1 cellular context compared by ENCODE assay signal in genomic region chr15:63554337-63554927, GRCh38.
TF ChIP-seq lines count a peak whose summit lies in the region.

No MANE protein-coding gene starts in this region.

TF ChIP-seq in H1, 55 proteins besides CTCF, POLR2A, EP300 and RAD21 (continued from another document):
- TF ChIP-seq ATF2 (IDR thresholded peaks at IDR 0.05; ENCODE audit: low read length) (no peak), CEBPB (IDR thresholded peaks at IDR 0.05; ENCODE audit: low read depth, low read length) (no peak), JUND (IDR thresholded peaks at IDR 0.05; ENCODE audit: low read length) (no peak), CHD2 (IDR thresholded peaks at IDR 0.05; ENCODE audit: low read length) (no peak), ASH2L (IDR thresholded peaks at IDR 0.05; ENCODE audit: low read length) (no peak), SIRT6 (IDR thresholded peaks at IDR 0.05; ENCODE audit: low read length) (no peak), CHD7 (IDR thresholded peaks at IDR 0.05; ENCODE audit: insufficient replicate concordance, low read length) (no peak), KDM5A (IDR thresholded peaks at IDR 0.05; ENCODE audit: low read length) (no peak), POLR2AphosphoS5 (IDR thresholded peaks at IDR 0.05; ENCODE audit: low read depth, low read length) (no peak), RFX5 (IDR thresholded peaks at IDR 0.05; ENCODE audit: borderline replicate concordance, low read depth, low read length) (no peak), CTBP2 (IDR thresholded peaks at IDR 0.05; ENCODE audit: borderline replicate concordance, insufficient read depth, insufficient read length, low read length) (no peak), BACH1 (IDR thresholded peaks at IDR 0.05; ENCODE audit: low read length) (no peak), SRF (IDR thresholded peaks at IDR 0.05; ENCODE audit: low read depth, low read length) (no peak), MAFK (IDR thresholded peaks at IDR 0.05; ENCODE audit: low read depth, low read length) (no peak), E2F6 (IDR thresholded peaks at IDR 0.05) (no peak), SP2 (IDR thresholded peaks at IDR 0.05; ENCODE audit: low read length) (no peak)
- TF ChIP-seq, protein P1, sequence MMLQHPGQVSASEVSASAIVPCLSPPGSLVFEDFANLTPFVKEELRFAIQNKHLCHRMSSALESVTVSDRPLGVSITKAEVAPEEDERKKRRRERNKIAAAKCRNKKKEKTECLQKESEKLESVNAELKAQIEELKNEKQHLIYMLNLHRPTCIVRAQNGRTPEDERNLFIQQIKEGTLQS (IDR thresholded peaks at IDR 0.05; ENCODE audit: insufficient read depth, low read depth, low read length) = no peak
